ENCODE assay signal across 21 cellular contexts in genomic region chr7:132991615-132992587, GRCh38.
DNase-seq lines count a peak whose midpoint lies in the region; TF ChIP-seq lines count a peak whose summit lies in the region.
"Had no signal": no experiment of that assay in that cellular context is flagged by ENCODE, and none has a peak within 500 bp of the region (broad histone marks: within the 10 kb centered on the region; RNA-seq: fewer than 3 reads in every experiment).

No MANE protein-coding gene starts in this region.

- no peaks in the 10 kb centered on the region for H3K9me3 ChIP-seq in ascending aorta
- H3K9me3 ChIP-seq: breast epithelium, pancreas, sigmoid colon, uterus had no signal

- CTCF ChIA-PET in HEK293T (lab: Yijun Ruan, JAX): interaction anchor here (0.6 kb wide), 1 partner anchor 9 kb away, joined by 3 read pairs; no protein-coding TSS in a partner anchor

- H3K27ac ChIP-seq in ascending aorta: no peak overlapping the region
- H3K27ac ChIP-seq: breast epithelium, coronary artery, pancreas, RWPE1, sigmoid colon, SK-N-MC, uterus had no signal

- intact Hi-C loops in ascending aorta (cut with DNase I): no loop called here

- DNase-seq in HEK293T (ENCODE audit: extremely low spot score): no peak
- peak; percentile 48 for DNase-seq in ecto neural progenitor cell (ENCODE audit: low spot score)
- peak; percentile 16 for DNase-seq in medulla oblongata (ENCODE audit: extremely low spot score)
- peak; percentile 25 for DNase-seq in retina
- DNase-seq in ascending aorta (ENCODE audit: low spot score in 2 of 2): no peak
- no peak for DNase-seq in stimulated activated CD4-positive, alpha-beta T cell treated with anti-CD3 and anti-CD28 coated beads, Interleukin-15, amount 100 ng/mL, for 24 hours
- no peak for DNase-seq in NCI-H1694 treated with DMSO at 0.1 percent for 48 hours (lab: John Stamatoyannopoulos, UW)
- DNase-seq: activated CD4-positive, alpha-beta T cell treated with anti-CD3 and anti-CD28 coated beads, Interleukin-2, amount 50 U/mL, for 48 hours; activated effector memory CD4-positive, alpha-beta T cell treated with anti-CD3 and anti-CD28 coated beads, Interleukin-2, amount 50 U/mL, for 16 hours; CD4-positive, alpha-beta T cell; HCEC 1CT; KG1; NCI-H526 treated with DMSO at 0.1 percent for 48 hours; pancreas; sigmoid colon; uterus had no signal

- H3K36me3 ChIP-seq in ascending aorta: no peaks in the 10 kb centered on the region
- H3K36me3 ChIP-seq: breast epithelium, pancreas, sigmoid colon, uterus had no signal

- H3K27me3 ChIP-seq in ascending aorta: no peaks in the 10 kb centered on the region
- H3K27me3 ChIP-seq: breast epithelium, pancreas, sigmoid colon, uterus had no signal

- no peak overlapping the region for H3K4me3 ChIP-seq in ascending aorta
- H3K4me3 ChIP-seq: breast epithelium, coronary artery, lung, pancreas, sigmoid colon, SK-N-MC, uterus had no signal

- TF ChIP-seq CTCF in ascending aorta (IDR thresholded peaks at IDR 0.05): no peak

- no peaks in the 10 kb centered on the region for H3K4me1 ChIP-seq in ascending aorta
- H3K4me1 ChIP-seq: breast epithelium, uterus had no signal

- POLR2A ChIA-PET in HEK293T (lab: Yijun Ruan, JAX): no interaction called here

TF ChIP-seq in HEK293T, 16 proteins besides CTCF, POLR2A, EP300 and RAD21:
- no peak for TF ChIP-seq CTBP1 (IDR thresholded peaks at IDR 0.05; ENCODE audit: borderline replicate concordance)
- peak; percentile 53 for TF ChIP-seq ZNF384 (IDR thresholded peaks at IDR 0.05)
- no peak for TF ChIP-seq FOXM1 (IDR thresholded peaks at IDR 0.05; ENCODE audit: borderline replicate concordance)
- no peak for TF ChIP-seq PKNOX1 (IDR thresholded peaks at IDR 0.05)

Comparison
In these comparisons a context has a peak if more than half of its experiments do, and no peak if none do; other contexts are left out.
1. DNase-seq: peak in ecto neural progenitor cell (single experiment), medulla oblongata (single experiment) and retina (single experiment); none in HEK293T (single experiment), ascending aorta (0 of 2), stimulated activated CD4-positive, alpha-beta T cell treated with anti-CD3 and anti-CD28 coated beads, Interleukin-15, amount 100 ng/mL, for 24 hours (single experiment) and NCI-H1694 treated with DMSO at 0.1 percent for 48 hours (single experiment).